30 cellular contexts compared by ENCODE assay signal in genomic region chr18:8427339-8427738, GRCh38.
"Had no signal": no experiment of that assay in that cellular context is flagged by ENCODE, and none has a peak within 500 bp of the region (broad histone marks: within the 10 kb centered on the region; RNA-seq: fewer than 3 reads in every experiment).

No MANE protein-coding gene starts in this region.

- H3K27ac ChIP-seq: colonic mucosa, coronary artery, dorsolateral prefrontal cortex, epithelial cell of prostate, esophagus muscularis mucosa, esophagus squamous epithelium, foreskin keratinocyte, gastrocnemius medialis, gastroesophageal sphincter, heart left ventricle, heart right ventricle, hepatocyte had no signal

- H3K4me1 ChIP-seq: colonic mucosa, esophagus muscularis mucosa, gastrocnemius medialis, gastroesophageal sphincter had no signal

- H3K4me3 Mint-ChIP-seq: dendritic cell treated with granulocyte-macrophage colony-stimulating factor and Interleukin-4, amounts not matched to agents 40 ng/mL and 50 ng/mL, for 4 days; effector memory CD8-positive, alpha-beta T cell; endodermal cell had no signal

- H3K4me2 ChIP-seq: hepatocyte had no signal

- H3K36me3 ChIP-seq: colonic mucosa, esophagus muscularis mucosa, esophagus squamous epithelium, gastrocnemius medialis, gastroesophageal sphincter, heart left ventricle, heart right ventricle had no signal

- H3K27me3 ChIP-seq: colonic mucosa, dorsolateral prefrontal cortex, esophagus muscularis mucosa, esophagus squamous epithelium, foreskin keratinocyte, gastrocnemius medialis, gastroesophageal sphincter, heart left ventricle, heart right ventricle, hepatocyte had no signal

- FAIRE-seq: colon, endometrium, endothelial cell of umbilical vein, frontal cortex had no signal

- H3K9me3 ChIP-seq: colonic mucosa, esophagus muscularis mucosa, esophagus squamous epithelium, gastrocnemius medialis, gastroesophageal sphincter, heart left ventricle had no signal

- H3K27ac Mint-ChIP-seq: dendritic cell treated with granulocyte-macrophage colony-stimulating factor and Interleukin-4, amounts not matched to agents 40 ng/mL and 50 ng/mL, for 4 days; effector memory CD8-positive, alpha-beta T cell; endodermal cell had no signal

- H3K27me3 Mint-ChIP-seq: dendritic cell treated with granulocyte-macrophage colony-stimulating factor and Interleukin-4, amounts not matched to agents 40 ng/mL and 50 ng/mL, for 4 days had no signal

- H3K79me2 ChIP-seq: hepatocyte had no signal

- H3K4me3 ChIP-seq: colonic mucosa, coronary artery, dorsolateral prefrontal cortex, esophagus muscularis mucosa, esophagus squamous epithelium, gastrocnemius medialis, gastroesophageal sphincter, heart left ventricle, heart right ventricle, hepatocyte had no signal

- H3K9me3 Mint-ChIP-seq: dendritic cell treated with granulocyte-macrophage colony-stimulating factor and Interleukin-4, amounts not matched to agents 40 ng/mL and 50 ng/mL, for 4 days; effector memory CD8-positive, alpha-beta T cell; endodermal cell had no signal

- ATAC-seq: effector memory CD8-positive, alpha-beta T cell; esophagus mucosa; foreskin keratinocyte; gastrocnemius medialis; gastroesophageal sphincter; heart left ventricle; heart right ventricle had no signal

- DNase-seq: colonic mucosa; cortex of kidney; dermis blood vessel endothelial cell; dorsolateral prefrontal cortex; effector CD4-positive, alpha-beta T cell; effector CD8-positive, alpha-beta T cell; effector memory CD4-positive, alpha-beta T cell; effector memory CD8-positive, alpha-beta T cell; endodermal cell; erythroblast; esophagus squamous epithelium; foreskin fibroblast; foreskin keratinocyte; foreskin melanocyte; gastrocnemius medialis; glutamatergic neuron; head of caudate nucleus; heart left ventricle; heart right ventricle had no signal

- H2AFZ ChIP-seq: hepatocyte had no signal
